26 cellular contexts compared by ENCODE assay signal in the genomic region with DNA sequence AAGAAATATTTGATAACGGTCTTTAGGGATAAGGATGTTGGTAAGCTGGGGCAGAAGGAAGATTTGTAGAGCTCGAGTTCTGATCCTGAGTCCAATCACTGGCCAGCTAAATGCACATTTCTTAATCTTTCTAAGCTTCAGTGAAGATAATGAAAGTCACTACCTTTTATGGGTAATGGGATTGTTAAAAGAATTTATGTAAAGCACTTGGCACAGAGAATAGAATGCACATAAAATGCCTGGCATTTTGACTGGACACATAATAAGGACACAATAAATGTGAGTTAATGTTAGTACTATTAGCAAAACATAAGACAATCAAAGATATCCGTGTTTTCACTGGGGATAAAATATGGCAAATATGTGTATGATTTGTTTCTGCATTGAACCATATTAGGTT. TPM values are rescaled to one million over a fixed set of nuclear protein-coding genes. Genes with fewer than 3 reads are reported as not detected.
DNase-seq lines count a peak whose midpoint lies in the region; TF ChIP-seq lines count a peak whose summit lies in the region.
"Had no signal": no experiment of that assay in that cellular context is flagged by ENCODE, and none has a peak within 500 bp of the region (broad histone marks: within the 10 kb centered on the region; RNA-seq: fewer than 3 reads in every experiment).

No MANE protein-coding gene starts in this region.

- H3K36me3 ChIP-seq in smooth muscle cell (ENCODE audit: low read depth) (no peaks in the 10 kb centered on the region), right atrium auricular region (no peaks in the 10 kb centered on the region)
- H3K36me3 ChIP-seq: MG63, SJSA1 had no signal

- H3K4me1 ChIP-seq in smooth muscle cell (ENCODE audit: low read depth) (no peaks in the 10 kb centered on the region), right atrium auricular region (no peaks in the 10 kb centered on the region)
- H3K4me1 ChIP-seq: Caco-2, SJSA1 had no signal

- H3K27me3 ChIP-seq in smooth muscle cell (ENCODE audit: low read depth) (no peaks in the 10 kb centered on the region), right atrium auricular region (no peaks in the 10 kb centered on the region)
- H3K27me3 ChIP-seq: MG63, SJSA1 had no signal

- no peak overlapping the region for H3K4me3 ChIP-seq in choroid plexus epithelial cell (ENCODE audit: low read depth, low read length)
- H3K4me3 ChIP-seq in smooth muscle cell, result no peak overlapping the region
- no peak overlapping the region for H3K4me3 ChIP-seq in right atrium auricular region
- H3K4me3 ChIP-seq: K562, MG63, SJSA1 had no signal

- H3K27ac ChIP-seq in smooth muscle cell (ENCODE audit: low read depth), result no peak overlapping the region
- no peak overlapping the region for H3K27ac ChIP-seq in right atrium auricular region
- H3K27ac ChIP-seq: SJSA1 had no signal

- H3K4me2 ChIP-seq in smooth muscle cell, result peak overlapping the region; percentile 24

- DNase-seq in D341Med (ENCODE audit: low spot score), result peak; percentile 37
- DNase-seq in NCI-H82 (lab: John Stamatoyannopoulos, UW), result peak; percentile 76
- peak; percentile 6 for DNase-seq in choroid plexus epithelial cell (ENCODE audit: low read depth)
- no peak for DNase-seq in smooth muscle cell (lab: John Stamatoyannopoulos, UW; ENCODE audit: unreplicated experiment)
- no peak for DNase-seq in kidney tubule cell (ENCODE audit: low spot score)
- no peak for DNase-seq in right atrium auricular region (ENCODE audit: low spot score)
- no peak for DNase-seq in COLO829 (ENCODE audit: low spot score)
- DNase-seq: C1 segment of cervical spinal cord; Caco-2; CD4-positive, alpha-beta memory T cell; DMS79 treated with DMSO at 0.1 percent for 48 hours; HCEC 1CT; Kasumi-1; MG63; NCI-H1105 treated with DMSO at 0.1 percent for 48 hours; NCI-H146; NCI-H1930; NCI-H2107; NCI-H524; NCI-H748 treated with DMSO at 0.1 percent for 48 hours; NK-92 treated with Interleukin-12 subunit alpha and Interleukin-12 subunit beta, amount 100 ng/mL, for 24 hours; PC-3; Right ventricle myocardium superior; RPMI8226 had no signal

- no peaks in the 10 kb centered on the region for H3K79me2 ChIP-seq in smooth muscle cell (ENCODE audit: low read depth)

- H2AFZ ChIP-seq in smooth muscle cell (ENCODE audit: low read depth), result no peak overlapping the region

- no peak for TF ChIP-seq CTCF in choroid plexus epithelial cell (conservative IDR thresholded peaks at IDR 0.05; ENCODE audit: low read depth, low read length)
- no peak for TF ChIP-seq CTCF in smooth muscle cell (IDR thresholded peaks at IDR 0.05; ENCODE audit: borderline replicate concordance, insufficient read depth, poor library complexity, severe bottlenecking)
- TF ChIP-seq CTCF in right atrium auricular region (IDR thresholded peaks at IDR 0.05), result no peak

- no peaks in the 10 kb centered on the region for H4K20me1 ChIP-seq in smooth muscle cell (ENCODE audit: low read depth)

- no peak overlapping the region for H3K9ac ChIP-seq in smooth muscle cell (ENCODE audit: low read depth)

- no peaks in the 10 kb centered on the region for H3K9me3 ChIP-seq in smooth muscle cell (replicated peaks; ENCODE audit: low read depth)
- H3K9me3 ChIP-seq in right atrium auricular region, result no peaks in the 10 kb centered on the region
- H3K9me3 ChIP-seq: Caco-2, MG63, SJSA1 had no signal

- no peaks in the 10 kb centered on the region for H3F3A ChIP-seq in smooth muscle cell (ENCODE audit: low read depth)

- WGBS in smooth muscle cell (ENCODE audit: low lambda C conversion rate), result 33% methylated on average over 3 of the region's 3 CpGs

RNA-seq across cellular contexts. Expression of a gene that starts 43.3 kb away (rescaled TPM):
- total RNA-seq in smooth muscle cell, result 19.6 and 20.1 TPM in 2 replicates
- 2.7 and 6.9 TPM in 2 replicates for polyA plus RNA-seq in smooth muscle cell
- under 1 TPM; 0.20 to 0.44 TPM for total RNA-seq in right atrium auricular region

RNA-seq across cellular contexts. Expression of a gene that starts 43.5 kb away (rescaled TPM):
- 19.3 and 19.4 TPM in 2 replicates for total RNA-seq in smooth muscle cell
- 6.5 and 9.3 TPM in 2 replicates for polyA plus RNA-seq in smooth muscle cell
- total RNA-seq in right atrium auricular region, result 10 to 100 TPM; 15.1 to 24.7 TPM

Comparison
In these comparisons a context has a peak if more than half of its experiments do, and no peak if none do; other contexts are left out.
1. DNase-seq: peak in D341Med (single experiment), NCI-H82 (single experiment) and choroid plexus epithelial cell (single experiment); none in smooth muscle cell (single experiment), kidney tubule cell (single experiment), right atrium auricular region (single experiment) and COLO829 (single experiment).
2. RNA of a gene that starts 43.3 kb away (total RNA-seq): 19.6 to 20.1 TPM in smooth muscle cell; 0.20 to 0.44 TPM in right atrium auricular region; every median in the first group is over 10 times any median in the second.